Comparison of ENCODE assay signal across 1 cellular context in the genomic region with DNA sequence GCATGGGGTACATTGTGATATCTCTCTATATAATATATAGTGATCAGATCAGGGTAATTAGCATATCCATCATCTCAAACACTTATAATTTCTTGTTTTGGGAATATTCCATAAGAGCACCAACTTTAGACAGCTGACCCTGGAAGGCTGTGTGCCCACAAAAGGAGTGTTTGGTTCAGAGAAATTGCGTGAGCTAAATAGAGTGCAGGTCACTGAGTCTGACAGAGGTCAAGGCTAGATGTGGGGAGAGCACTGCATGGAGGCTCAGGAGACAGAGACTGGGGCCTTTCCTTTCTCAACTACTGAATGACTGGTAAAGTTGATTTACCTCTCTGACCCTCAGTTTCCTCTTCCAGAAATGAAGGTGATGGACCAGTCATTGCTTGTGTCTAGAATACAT.
TF ChIP-seq lines count a peak whose summit lies in the region.

No MANE protein-coding gene starts in this region.

TF ChIP-seq in HepG2, 621 proteins besides CTCF, POLR2A, EP300 and RAD21 (continued from another document):
- TF ChIP-seq ZNF687 (CRISPR knock-in tag; IDR thresholded peaks at IDR 0.05) (no peak), ERF (CRISPR knock-in tag; IDR thresholded peaks at IDR 0.05) (no peak), PPARG (CRISPR knock-in tag; conservative IDR thresholded peaks at IDR 0.05) (peak; percentile 57), ZNF605 (CRISPR knock-in tag; IDR thresholded peaks at IDR 0.05) (no peak), IKZF5 (CRISPR knock-in tag; IDR thresholded peaks at IDR 0.05) (peak; percentile 30; the same call in 1 of the 2 replicates), ZMYM4 (CRISPR knock-in tag; IDR thresholded peaks at IDR 0.05) (peak; percentile 32; the same call in 1 of the 2 replicates), FOXC1 (CRISPR knock-in tag; IDR thresholded peaks at IDR 0.05; ENCODE audit: borderline replicate concordance) (no peak), ZNF296 (CRISPR knock-in tag; conservative IDR thresholded peaks at IDR 0.05) (no peak), ZBTB33 (CRISPR knock-in tag; IDR thresholded peaks at IDR 0.05) (no peak), CCAR2 (optimal IDR thresholded peaks at IDR 0.05; ENCODE audit: low read depth, low read length) (no peak), ELF3 (CRISPR knock-in tag; IDR thresholded peaks at IDR 0.05) (0 out of 2 replicates have a peak, but pooled peaks have one; percentile 35), SSRP1 (CRISPR knock-in tag; IDR thresholded peaks at IDR 0.05) (no peak), HMG20A (CRISPR knock-in tag; IDR thresholded peaks at IDR 0.05; ENCODE audit: borderline replicate concordance) (peak; percentile 82; the same call in 1 of the 2 replicates), KDM6A (CRISPR knock-in tag; IDR thresholded peaks at IDR 0.05; ENCODE audit: low read depth) (no peak)
- TF ChIP-seq, protein P1, sequence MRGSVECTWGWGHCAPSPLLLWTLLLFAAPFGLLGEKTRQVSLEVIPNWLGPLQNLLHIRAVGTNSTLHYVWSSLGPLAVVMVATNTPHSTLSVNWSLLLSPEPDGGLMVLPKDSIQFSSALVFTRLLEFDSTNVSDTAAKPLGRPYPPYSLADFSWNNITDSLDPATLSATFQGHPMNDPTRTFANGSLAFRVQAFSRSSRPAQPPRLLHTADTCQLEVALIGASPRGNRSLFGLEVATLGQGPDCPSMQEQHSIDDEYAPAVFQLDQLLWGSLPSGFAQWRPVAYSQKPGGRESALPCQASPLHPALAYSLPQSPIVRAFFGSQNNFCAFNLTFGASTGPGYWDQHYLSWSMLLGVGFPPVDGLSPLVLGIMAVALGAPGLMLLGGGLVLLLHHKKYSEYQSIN (CRISPR knock-in tag; IDR thresholded peaks at IDR 0.05; ENCODE audit: borderline replicate concordance): no peak
